In the genomic region with DNA sequence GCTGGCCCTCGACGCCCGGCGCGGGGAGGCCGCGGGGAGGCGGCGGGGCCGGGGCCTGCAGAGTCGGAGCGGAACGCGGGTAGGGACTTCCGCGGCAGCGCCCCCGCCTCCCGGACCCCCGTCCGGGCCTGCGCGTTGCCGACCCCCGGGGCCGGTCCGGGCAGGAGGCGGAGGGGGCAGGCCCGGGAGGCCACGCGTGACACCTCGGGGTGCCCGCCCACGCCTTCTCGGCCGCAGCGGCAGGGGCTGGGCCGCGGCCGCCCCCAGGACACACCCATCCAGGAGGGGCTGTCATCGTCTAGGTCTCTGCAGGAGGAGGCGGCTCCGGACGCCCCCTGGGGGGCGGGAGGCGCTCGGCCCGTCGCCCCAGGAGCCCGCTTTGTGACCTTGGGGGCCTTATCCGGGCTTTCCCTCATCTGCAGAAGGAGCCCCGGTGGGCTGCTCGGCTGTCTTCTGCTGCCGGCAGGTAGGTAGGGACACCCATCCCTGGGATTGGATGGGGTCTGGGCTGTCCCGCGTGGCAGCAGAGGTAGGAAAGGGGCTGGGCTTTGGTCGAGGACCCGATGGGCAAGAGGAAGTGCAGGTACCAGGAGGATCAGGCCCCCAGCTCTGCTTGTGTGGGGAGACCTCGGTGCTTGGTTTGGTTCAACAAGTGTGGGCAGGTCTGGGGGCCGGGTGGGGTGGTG, we compare ENCODE assay signal across 8 cellular contexts. TPM values are rescaled to one million over a fixed set of nuclear protein-coding genes. Genes with fewer than 3 reads are reported as not detected.
DNase-seq lines count a peak whose midpoint lies in the region; ATAC-seq, FAIRE-seq and TF ChIP-seq lines count a peak whose summit lies in the region.

No MANE protein-coding gene starts in this region.

- in situ Hi-C loops in Caki2 (cut with HindIII; ENCODE audit: low pct_unique_long_range_greater_than_20kb, low sequenced_read_pairs), result no loop called here

- ATAC-seq in GM19395 (IDR thresholded peaks at IDR 0.05; ENCODE audit: unreplicated experiment), result peak; percentile 84
- ATAC-seq in HG03460 (IDR thresholded peaks at IDR 0.05; ENCODE audit: unreplicated experiment), result peak; percentile 73

- DNase-seq in Caki2 (ENCODE audit: low read depth) (peak; percentile 35), T follicular helper cell (ENCODE audit: low read depth) (peak; percentile 27), astrocyte (ENCODE audit: low read depth) (peak; percentile 6), islet precursor cell (peak; percentile 68), Ammon's horn (ENCODE audit: low spot score) (no peak)
- DNase-seq in stimulated activated CD4-positive, alpha-beta T cell treated with anti-CD3 and anti-CD28 coated beads, Interleukin-4, amount 100 ng/mL, for 1 hour, result peak; percentile 61

- H3K27ac Mint-ChIP-seq in astrocyte (ENCODE audit: unreplicated experiment), result peak overlapping the region; percentile 72

- no peak overlapping the region for H3K27ac ChIP-seq in astrocyte (ENCODE audit: low read depth, low read length)

- H3K79me2 ChIP-seq in astrocyte (ENCODE audit: insufficient read depth, low read length), result peaks cover 52% of the 10 kb centered on the region

- peaks cover 12% of the 10 kb centered on the region for H3K4me1 Mint-ChIP-seq in astrocyte (ENCODE audit: low read depth, unreplicated experiment)

- H3K4me3 Mint-ChIP-seq in astrocyte (ENCODE audit: unreplicated experiment), result peak overlapping the region; percentile 88

- H3K9ac ChIP-seq in astrocyte (ENCODE audit: low read length), result peak overlapping the region; percentile 78

- H4K20me1 ChIP-seq in astrocyte (ENCODE audit: insufficient read depth, low read length), result peaks cover 41% of the 10 kb centered on the region

- peaks cover 21% of the 10 kb centered on the region for H3K36me3 Mint-ChIP-seq in astrocyte (ENCODE audit: low read depth, unreplicated experiment)

- peak overlapping the region; percentile 26 for H2AFZ ChIP-seq in astrocyte (ENCODE audit: low read depth, low read length)

- no peaks in the 10 kb centered on the region for H3K36me3 ChIP-seq in astrocyte (ENCODE audit: insufficient read depth, low read length)

- TF ChIP-seq CTCF in astrocyte (IDR thresholded peaks at IDR 0.05; ENCODE audit: insufficient read depth, low read depth, low read length), result peak; percentile 19

- H3K27me3 Mint-ChIP-seq in astrocyte (ENCODE audit: low read depth, unreplicated experiment), result no peaks in the 10 kb centered on the region

- H3K9me3 ChIP-seq in astrocyte (ENCODE audit: insufficient read depth, low read depth, low read length), result no peaks in the 10 kb centered on the region

- H3K27me3 ChIP-seq in astrocyte (ENCODE audit: insufficient read depth, low read length), result no peaks in the 10 kb centered on the region

- peaks cover 1% of the 10 kb centered on the region for H3K9me3 Mint-ChIP-seq in astrocyte (ENCODE audit: unreplicated experiment)

- peaks cover 11% of the 10 kb centered on the region for H3K4me1 ChIP-seq in astrocyte (ENCODE audit: insufficient read depth, low read length)

- H3K4me2 ChIP-seq in astrocyte (ENCODE audit: low read length), result peak overlapping the region; percentile 95

- peak overlapping the region; percentile 67 for H3K4me3 ChIP-seq in astrocyte (ENCODE audit: insufficient read depth, low read depth, low read length)

- no peak for FAIRE-seq in astrocyte (lab: Jason Lieb, UNC)

RNA-seq across cellular contexts. Expression of a gene that starts 0.6 kb away (rescaled TPM):
- total RNA-seq in Caki2 (2014; rRNA removed; shearing (Covaris generic); ENCODE audit: low replicate concordance), result 12.8 and 21.2 TPM in 2 replicates
- 20.5 and 22.8 TPM in 2 replicates for total RNA-seq in astrocyte

RNA-seq across cellular contexts. Expression of a gene that starts 22.3 kb away (rescaled TPM):
- total RNA-seq in Caki2 (2014; rRNA removed; shearing (Covaris generic); ENCODE audit: low replicate concordance), result not detected in 2 replicates
- 4.9 and 5.0 TPM in 2 replicates for total RNA-seq in astrocyte

RNA-seq across cellular contexts. Expression of a gene that starts 47.9 kb away (rescaled TPM):
- 11.3 and 19.7 TPM in 2 replicates for total RNA-seq in Caki2 (2014; rRNA removed; shearing (Covaris generic); ENCODE audit: low replicate concordance)
- total RNA-seq in astrocyte, result 18.6 and 20.9 TPM in 2 replicates
